ENCODE assay signal across 23 cellular contexts in the genomic region with DNA sequence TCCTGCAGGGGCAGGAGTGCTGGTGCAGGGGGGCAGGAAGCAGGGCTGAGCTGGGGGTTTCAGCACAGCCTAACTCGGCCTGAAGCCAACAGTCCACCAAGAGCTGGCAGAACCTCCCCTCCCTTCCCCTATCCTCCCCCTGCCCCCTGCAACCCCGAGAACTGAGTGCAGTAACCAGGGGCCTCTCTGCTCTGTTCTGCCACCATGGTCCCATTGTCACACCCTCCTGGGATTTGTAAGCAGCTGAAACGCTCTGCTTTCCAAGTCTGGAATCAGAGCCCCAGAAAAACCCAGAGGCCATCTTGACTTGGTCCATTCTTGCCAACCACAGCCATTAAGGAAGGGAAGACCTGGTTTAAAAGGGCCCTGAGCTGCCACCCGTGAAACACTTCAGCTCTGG.
DNase-seq lines count a peak whose midpoint lies in the region; ATAC-seq, FAIRE-seq and TF ChIP-seq lines count a peak whose summit lies in the region.
"Had no signal": no experiment of that assay in that cellular context is flagged by ENCODE, and none has a peak within 500 bp of the region (broad histone marks: within the 10 kb centered on the region; RNA-seq: fewer than 3 reads in every experiment).

No MANE protein-coding gene starts in this region.

- H2AFZ ChIP-seq in K562 (ENCODE audit: low read depth, low read length) (peak overlapping the region; percentile 57), smooth muscle cell (ENCODE audit: low read depth) (no peak overlapping the region)

- peaks cover 10% of the 10 kb centered on the region for H3K9me3 Mint-ChIP-seq in T-helper 2 cell treated with Interferon-gamma antibody and Interleukin-4, amounts not matched to agents 5 μg/mL and 100 μg/mL, for 36 hours
- H3K9me3 Mint-ChIP-seq in stimulated activated naive B cell treated with anti-CD40 and anti-IgM and Interleukin-4, amounts not matched to agents 10 μg/mL and 1 μg/mL and 100 μg/mL, for 72 hours = peaks cover 0 to 6% of the 10 kb centered on the region in 2 donors
- H3K9me3 Mint-ChIP-seq: activated CD4-positive, alpha-beta T cell treated with anti-CD3 and anti-CD28 coated beads, Interleukin-2, amount 10 ng/mL, durations not matched to agents 24 days and 14 days had no signal

- TF ChIP-seq EP300 in K562 (IDR thresholded peaks at IDR 0.05; ENCODE audit: low read length) = no peak

- DNase-seq in T-helper 2 cell treated with Interferon-gamma antibody and Interleukin-4, amounts not matched to agents 5 μg/mL and 100 μg/mL, for 36 hours (ENCODE audit: low spot score) = no peak
- DNase-seq in T-helper 2 cell = no peak
- DNase-seq in NCI-H1092 (lab: John Stamatoyannopoulos, UW) = peak; percentile 16
- DNase-seq in K562 (ENCODE audit: extremely low read depth in 1 of 4, low spot score in 3 of 4) = no peak
- DNase-seq in psoas muscle = no peak
- DNase-seq in iPS-NIHi11 (ENCODE audit: low spot score) = no peak
- DNase-seq in stimulated activated naive B cell treated with anti-CD40 and anti-IgM and Interleukin-4, amounts not matched to agents 10 μg/mL and 1 μg/mL and 100 μg/mL, for 72 hours = no peak
- DNase-seq in smooth muscle cell (lab: John Stamatoyannopoulos, UW; ENCODE audit: unreplicated experiment) = no peak
- DNase-seq: activated CD4-positive, alpha-beta T cell treated with anti-CD3 and anti-CD28 coated beads, Interleukin-2, amount 10 ng/mL, durations not matched to agents 24 days and 14 days; activated gamma-delta T cell treated with Interleukin-2 at 50 U/mL for 16 hours; activated T-cell treated with anti-CD3 and anti-CD28 coated beads for 4 hours; amygdala; caudate nucleus; foreskin melanocyte; GDM1; KG1; NCI-H1930; NCI-H446 treated with DMSO at 0.1 percent for 48 hours; stimulated activated CD4-positive, alpha-beta T cell treated with anti-CD3 and anti-CD28 coated beads, Interleukin-15, amount 100 ng/mL, for 24 hours; testis had no signal

- H3K79me2 ChIP-seq in K562 (ENCODE audit: control insufficient read depth, insufficient read depth, low read length) (no peaks in the 10 kb centered on the region), smooth muscle cell (ENCODE audit: low read depth) (no peaks in the 10 kb centered on the region)

- H3K4me3 ChIP-seq in K562 (no peak overlapping the region), psoas muscle (no peak overlapping the region), smooth muscle cell (no peak overlapping the region)
- H3K4me3 ChIP-seq: right atrium auricular region, testis had no signal

- POLR2A ChIA-PET in K562 (lab: Yijun Ruan, JAX) = no interaction called here

- H3K27me3 ChIP-seq in K562 (ENCODE audit: control insufficient read depth in 2 of 2, insufficient read depth in 2 of 2, low read length in 2 of 2) (no peaks in the 10 kb centered on the region; a peak in 1 of 5 replicates), psoas muscle (ENCODE audit: insufficient read depth in 3 of 3, low read length in 2 of 3) (no peaks in the 10 kb centered on the region), smooth muscle cell (ENCODE audit: low read depth) (no peaks in the 10 kb centered on the region)
- H3K27me3 ChIP-seq: right atrium auricular region, testis had no signal

- peak overlapping the region; percentile 37 for H3K27ac Mint-ChIP-seq in T-helper 2 cell treated with Interferon-gamma antibody and Interleukin-4, amounts not matched to agents 5 μg/mL and 100 μg/mL, for 36 hours
- H3K27ac Mint-ChIP-seq in stimulated activated naive B cell treated with anti-CD40 and anti-IgM and Interleukin-4, amounts not matched to agents 10 μg/mL and 1 μg/mL and 100 μg/mL, for 72 hours = no peak overlapping the region
- H3K27ac Mint-ChIP-seq: activated CD4-positive, alpha-beta T cell treated with anti-CD3 and anti-CD28 coated beads, Interleukin-2, amount 10 ng/mL, durations not matched to agents 24 days and 14 days; memory B cell had no signal

- BruUV-seq in K562 (replicated peaks; lab: Mats Ljungman, UMichigan) = no TSS peak

- H3K9me1 ChIP-seq in K562 (ENCODE audit: control insufficient read depth, insufficient read depth, low read length) = no peaks in the 10 kb centered on the region

- H3K36me3 Mint-ChIP-seq in T-helper 2 cell treated with Interferon-gamma antibody and Interleukin-4, amounts not matched to agents 5 μg/mL and 100 μg/mL, for 36 hours (ENCODE audit: low read depth) = no peaks in the 10 kb centered on the region
- H3K36me3 Mint-ChIP-seq in stimulated activated naive B cell treated with anti-CD40 and anti-IgM and Interleukin-4, amounts not matched to agents 10 μg/mL and 1 μg/mL and 100 μg/mL, for 72 hours = peaks cover 0 to 3% of the 10 kb centered on the region in 2 donors
- H3K36me3 Mint-ChIP-seq: memory B cell had no signal

- no peak overlapping the region for H3K4me3 Mint-ChIP-seq in T-helper 2 cell treated with Interferon-gamma antibody and Interleukin-4, amounts not matched to agents 5 μg/mL and 100 μg/mL, for 36 hours
- no peak overlapping the region for H3K4me3 Mint-ChIP-seq in stimulated activated naive B cell treated with anti-CD40 and anti-IgM and Interleukin-4, amounts not matched to agents 10 μg/mL and 1 μg/mL and 100 μg/mL, for 72 hours
- H3K4me3 Mint-ChIP-seq: activated CD4-positive, alpha-beta T cell treated with anti-CD3 and anti-CD28 coated beads, Interleukin-2, amount 10 ng/mL, durations not matched to agents 24 days and 14 days; memory B cell had no signal

- no peak for TF ChIP-seq CTCF in K562 (IDR thresholded peaks at IDR 0.05 in 2 of 3, conservative IDR thresholded peaks at IDR 0.05 in 1 of 3; ENCODE audit: insufficient read depth in 2 of 3, low read depth in 1 of 3, low read length in 3 of 3)
- TF ChIP-seq CTCF in psoas muscle (IDR thresholded peaks at IDR 0.05) = no peak
- no peak for TF ChIP-seq CTCF in smooth muscle cell (IDR thresholded peaks at IDR 0.05; ENCODE audit: borderline replicate concordance, insufficient read depth, poor library complexity, severe bottlenecking)

- CTCF ChIA-PET in K562 (lab: Yijun Ruan, JAX; ENCODE audit: low intra/inter-chr PET ratio) = interaction anchor here (1.1 kb wide), 1 partner anchor 170 kb away, joined by 3 read pairs; no protein-coding TSS in a partner anchor

- no peak for TF ChIP-seq POLR2A in K562 (conservative IDR thresholded peaks at IDR 0.05)

- peaks cover 5% of the 10 kb centered on the region for H3K27me3 Mint-ChIP-seq in T-helper 2 cell treated with Interferon-gamma antibody and Interleukin-4, amounts not matched to agents 5 μg/mL and 100 μg/mL, for 36 hours (ENCODE audit: low read depth)
- H3K27me3 Mint-ChIP-seq in stimulated activated naive B cell treated with anti-CD40 and anti-IgM and Interleukin-4, amounts not matched to agents 10 μg/mL and 1 μg/mL and 100 μg/mL, for 72 hours = peaks cover 18 to 25% of the 10 kb centered on the region in 2 donors

- H3K27ac ChIP-seq in K562 (ENCODE audit: extremely low read depth, low read depth, low read length) (no peak overlapping the region), psoas muscle (peak overlapping the region; percentile 54), smooth muscle cell (ENCODE audit: low read depth) (no peak overlapping the region)
- H3K27ac ChIP-seq: C4-2B, right atrium auricular region, testis had no signal

- FAIRE-seq in K562 (lab: Jason Lieb, UNC) = no peak

- in situ Hi-C loops in K562 (cut with MboI) = no loop called here

- no peaks in the 10 kb centered on the region for H3K4me1 Mint-ChIP-seq in T-helper 2 cell treated with Interferon-gamma antibody and Interleukin-4, amounts not matched to agents 5 μg/mL and 100 μg/mL, for 36 hours (ENCODE audit: low read depth)
- peaks cover 2 to 4% of the 10 kb centered on the region in 2 donors for H3K4me1 Mint-ChIP-seq in stimulated activated naive B cell treated with anti-CD40 and anti-IgM and Interleukin-4, amounts not matched to agents 10 μg/mL and 1 μg/mL and 100 μg/mL, for 72 hours
- H3K4me1 Mint-ChIP-seq: activated CD4-positive, alpha-beta T cell treated with anti-CD3 and anti-CD28 coated beads, Interleukin-2, amount 10 ng/mL, durations not matched to agents 24 days and 14 days had no signal

- H3K9ac ChIP-seq in K562 (ENCODE audit: insufficient read depth in 1 of 2, low read depth in 2 of 2, low read length in 2 of 2) (peak overlapping the region in 1 of 2 experiments; percentile 43; a peak in 1 of 4 replicates), smooth muscle cell (ENCODE audit: low read depth) (no peak overlapping the region)

- H4K20me1 ChIP-seq in K562 (replicated peaks; ENCODE audit: control insufficient read depth, insufficient read depth, low read length) (no peaks in the 10 kb centered on the region), smooth muscle cell (ENCODE audit: low read depth) (no peaks in the 10 kb centered on the region)

- no peaks in the 10 kb centered on the region for H3F3A ChIP-seq in smooth muscle cell (ENCODE audit: low read depth)

- H3K4me2 ChIP-seq in K562 (ENCODE audit: insufficient read depth, low read length) = no peak overlapping the region
- no peak overlapping the region for H3K4me2 ChIP-seq in smooth muscle cell

- H3K9me3 ChIP-seq in K562 (replicated peaks; ENCODE audit: control insufficient read depth, insufficient read depth, low read depth, low read length) (no peaks in the 10 kb centered on the region), psoas muscle (no peaks in the 10 kb centered on the region), smooth muscle cell (replicated peaks; ENCODE audit: low read depth) (no peaks in the 10 kb centered on the region)
- H3K9me3 ChIP-seq: right atrium auricular region, testis had no signal

- WGBS in K562 (ENCODE audit: insufficient coverage, low coverage, missing lambda C conversion rate) = 10% methylated on average over 3 of the region's 4 CpGs
- 20 to 38% (median 25%) methylated on average over 4 of the region's 4 CpGs for WGBS in psoas muscle, 3 donors
- 66% methylated on average over 3 of the region's 4 CpGs for WGBS in smooth muscle cell (ENCODE audit: low lambda C conversion rate)

- H3K4me1 ChIP-seq in K562 (replicated peaks in 1 of 2; ENCODE audit: control insufficient read depth in 2 of 2, insufficient read depth in 2 of 2, low read length in 2 of 2) = peaks cover 0 to 9% of the 10 kb centered on the region in 2 experiments; a peak in 2 of 5 replicates
- H3K4me1 ChIP-seq in psoas muscle = peaks cover 28% of the 10 kb centered on the region
- no peaks in the 10 kb centered on the region for H3K4me1 ChIP-seq in smooth muscle cell (ENCODE audit: low read depth)
- H3K4me1 ChIP-seq: testis had no signal

- TF ChIP-seq RAD21 in K562 (CRISPR knock-in tag; conservative IDR thresholded peaks at IDR 0.05 in 1 of 2, IDR thresholded peaks at IDR 0.05 in 1 of 2) = no peak

- ATAC-seq in K562 (peak; percentile 15; the same call in 1 of the 3 replicates), psoas muscle (peak; percentile 22 to 33 (median 25))
- ATAC-seq in stimulated activated naive B cell treated with anti-CD40 and anti-IgM and Interleukin-4, amounts not matched to agents 10 μg/mL and 1 μg/mL and 100 μg/mL, for 72 hours (replicated peaks) = no peak

- intact Hi-C loops in K562 (cut with micrococcal nuclease) = no loop called here
- intact Hi-C loops in psoas muscle (cut with DNase I) = no loop called here

- H3K36me3 ChIP-seq in K562 (ENCODE audit: control insufficient read depth, insufficient read depth, low read length) (no peaks in the 10 kb centered on the region), psoas muscle (ENCODE audit: insufficient read depth in 1 of 2, low read depth in 1 of 2) (no peaks in the 10 kb centered on the region), smooth muscle cell (ENCODE audit: low read depth) (no peaks in the 10 kb centered on the region)
- H3K36me3 ChIP-seq: right atrium auricular region had no signal

Comparison
In these comparisons a context has a peak if more than half of its experiments do, and no peak if none do; other contexts are left out.
1. ATAC-seq: peak in K562 (single experiment) and psoas muscle (4 of 4); none in stimulated activated naive B cell treated with anti-CD40 and anti-IgM and Interleukin-4, amounts not matched to agents 10 μg/mL and 1 μg/mL and 100 μg/mL, for 72 hours (0 of 2).